29 cellular contexts compared by ENCODE assay signal in the genomic region with DNA sequence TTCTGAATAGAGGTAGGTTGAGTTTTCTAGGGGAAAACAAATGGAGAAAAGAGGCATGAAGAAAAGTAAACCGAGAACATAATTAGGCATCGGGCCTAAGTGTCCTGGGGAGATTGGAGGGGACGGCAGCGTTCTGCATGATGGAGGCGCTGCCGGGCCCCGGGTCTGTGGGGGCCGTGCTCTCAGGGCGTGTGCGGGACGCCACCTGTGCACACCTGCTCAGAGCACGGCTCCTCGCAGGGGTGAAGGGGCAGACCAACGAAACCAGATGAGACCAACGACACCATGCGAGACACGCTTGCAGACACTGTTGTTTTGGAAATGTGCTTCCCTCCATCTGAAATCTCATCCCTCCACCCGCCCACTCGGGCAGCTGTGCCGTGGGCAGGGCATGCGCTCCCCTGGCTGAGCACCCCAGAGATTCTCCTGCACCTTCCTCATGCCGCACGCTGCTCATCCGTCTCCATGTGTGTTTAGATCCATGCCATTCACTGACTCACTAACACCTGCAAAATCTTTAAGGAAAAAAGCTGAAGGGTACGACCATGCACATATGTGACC. TPM values are rescaled to one million over a fixed set of nuclear protein-coding genes. Genes with fewer than 3 reads are reported as not detected.
DNase-seq lines count a peak whose midpoint lies in the region; ATAC-seq and TF ChIP-seq lines count a peak whose summit lies in the region.
"Had no signal": no experiment of that assay in that cellular context is flagged by ENCODE, and none has a peak within 500 bp of the region (broad histone marks: within the 10 kb centered on the region; RNA-seq: fewer than 3 reads in every experiment).

No MANE protein-coding gene starts in this region.

- CTCF ChIA-PET in Caco-2 (lab: Charles Lee) (interaction anchor here (0.7 to 1.1 kb wide), 2 partner anchors 9 to 174 kb away, joined by 6 read pairs; no protein-coding TSS in a partner anchor), HCT116 (lab: Charles Lee) (no interaction called here)

- H3K4me1 ChIP-seq in Caco-2, result no peaks in the 10 kb centered on the region
- H3K4me1 ChIP-seq in HCT116 (ENCODE audit: control insufficient read depth in 1 of 2, insufficient read depth in 2 of 2, low read length in 2 of 2), result no peaks in the 10 kb centered on the region
- H3K4me1 ChIP-seq: uterus had no signal

- H3K9ac ChIP-seq in HCT116 (ENCODE audit: low read length), result no peak overlapping the region
- H3K9ac ChIP-seq: GM23248 had no signal

- no peaks in the 10 kb centered on the region for H3K9me3 Mint-ChIP-seq in Caco-2 (ENCODE audit: unreplicated experiment)
- no peaks in the 10 kb centered on the region for H3K9me3 Mint-ChIP-seq in stimulated activated memory B cell treated with anti-CD40 and anti-IgM and Interleukin-4, amounts not matched to agents 10 μg/mL and 1 μg/mL and 100 μg/mL, for 72 hours
- H3K9me3 Mint-ChIP-seq: activated CD4-positive, alpha-beta T cell treated with anti-CD3 and anti-CD28 coated beads, Interleukin-2, amount 10 ng/mL, durations not matched to agents 24 days and 14 days; activated naive CD8-positive, alpha-beta T cell treated with anti-CD3 and anti-CD28 coated beads, Interleukin-2, amount 50 U/mL, for 24 hours; activated T-cell treated with anti-CD3 and anti-CD28 coated beads, Interleukin-2, amount 50 U/mL, for 4 hours; stimulated activated naive CD8-positive, alpha-beta T cell treated with anti-CD3 and anti-CD28 coated beads, Interleukin-15, amount 100 ng/mL, for 72 hours; T-cell; WTC11 had no signal

- H2AFZ ChIP-seq in HCT116 (ENCODE audit: low read depth, low read length, poor library complexity, severe bottlenecking), result no peak overlapping the region
- H2AFZ ChIP-seq: GM23248, hepatocyte had no signal

- H3K4me1 Mint-ChIP-seq in Caco-2 (ENCODE audit: low read depth, unreplicated experiment), result no peaks in the 10 kb centered on the region
- H3K4me1 Mint-ChIP-seq in stimulated activated memory B cell treated with anti-CD40 and anti-IgM and Interleukin-4, amounts not matched to agents 10 μg/mL and 1 μg/mL and 100 μg/mL, for 72 hours, result peaks cover 13% of the 10 kb centered on the region

- no peaks in the 10 kb centered on the region for H3K79me2 ChIP-seq in HCT116 (ENCODE audit: insufficient read depth, low read length)
- H3K79me2 ChIP-seq: hepatocyte had no signal

- H3K27ac ChIP-seq in HCT116 (ENCODE audit: low read depth, low read length), result no peak overlapping the region
- H3K27ac ChIP-seq in cingulate gyrus (ENCODE audit: low read depth, low read length), result peak overlapping the region; percentile 10
- H3K27ac ChIP-seq: gastroesophageal sphincter, GM23248, hepatocyte, SJSA1, thoracic aorta, uterus had no signal

- H3K9me3 ChIP-seq in Caco-2, result no peaks in the 10 kb centered on the region
- no peaks in the 10 kb centered on the region for H3K9me3 ChIP-seq in HCT116 (ENCODE audit: control insufficient read depth in 1 of 2, insufficient read depth in 1 of 2, low read depth in 1 of 2, low read length in 2 of 2)
- H3K9me3 ChIP-seq: gastroesophageal sphincter, SJSA1, thoracic aorta, uterus had no signal

- TSS peak; percentile 28 for BruUV-seq in Caco-2 (replicated peaks; lab: Mats Ljungman, UMichigan)
- BruUV-seq in HCT116 (replicated peaks; lab: Mats Ljungman, UMichigan), result TSS peak; percentile 24

- ATAC-seq in HCT116 (no peak), GM18858 (IDR thresholded peaks at IDR 0.05; ENCODE audit: unreplicated experiment) (no peak)
- ATAC-seq in stimulated activated memory B cell treated with anti-CD40 and anti-IgM and Interleukin-4, amounts not matched to agents 10 μg/mL and 1 μg/mL and 100 μg/mL, for 72 hours, result no peak
- ATAC-seq: activated naive CD8-positive, alpha-beta T cell treated with anti-CD3 and anti-CD28 coated beads, Interleukin-2, amount 50 U/mL, for 24 hours; activated T-cell treated with anti-CD3 and anti-CD28 coated beads, Interleukin-2, amount 50 U/mL, for 4 hours; gastroesophageal sphincter; T-cell; WTC11 had no signal

- H4K20me1 ChIP-seq in HCT116 (ENCODE audit: insufficient read depth), result no peaks in the 10 kb centered on the region

- H3K4me3 Mint-ChIP-seq in Caco-2 (ENCODE audit: unreplicated experiment), result no peak overlapping the region
- no peak overlapping the region for H3K4me3 Mint-ChIP-seq in stimulated activated memory B cell treated with anti-CD40 and anti-IgM and Interleukin-4, amounts not matched to agents 10 μg/mL and 1 μg/mL and 100 μg/mL, for 72 hours
- H3K4me3 Mint-ChIP-seq: activated CD4-positive, alpha-beta T cell treated with anti-CD3 and anti-CD28 coated beads, Interleukin-2, amount 10 ng/mL, durations not matched to agents 24 days and 14 days; activated naive CD8-positive, alpha-beta T cell treated with anti-CD3 and anti-CD28 coated beads, Interleukin-2, amount 50 U/mL, for 24 hours; activated T-cell treated with anti-CD3 and anti-CD28 coated beads, Interleukin-2, amount 50 U/mL, for 4 hours; stimulated activated naive CD8-positive, alpha-beta T cell treated with anti-CD3 and anti-CD28 coated beads, Interleukin-15, amount 100 ng/mL, for 72 hours; T-cell; WTC11 had no signal

- H3K9me2 ChIP-seq in HCT116 (ENCODE audit: insufficient read depth), result no peaks in the 10 kb centered on the region

- no peak overlapping the region for H3K27ac Mint-ChIP-seq in Caco-2 (ENCODE audit: unreplicated experiment)
- H3K27ac Mint-ChIP-seq in stimulated activated memory B cell treated with anti-CD40 and anti-IgM and Interleukin-4, amounts not matched to agents 10 μg/mL and 1 μg/mL and 100 μg/mL, for 72 hours, result no peak overlapping the region
- H3K27ac Mint-ChIP-seq: activated CD4-positive, alpha-beta T cell treated with anti-CD3 and anti-CD28 coated beads, Interleukin-2, amount 10 ng/mL, durations not matched to agents 24 days and 14 days; activated naive CD8-positive, alpha-beta T cell treated with anti-CD3 and anti-CD28 coated beads, Interleukin-2, amount 50 U/mL, for 24 hours; WTC11 had no signal

- H3K36me3 ChIP-seq in Caco-2 (ENCODE audit: control insufficient read depth, insufficient read depth, low read length) (peaks cover 1% of the 10 kb centered on the region; the same call in 1 of the 2 replicates), HCT116 (ENCODE audit: control insufficient read depth in 1 of 2, insufficient read depth in 2 of 2, low read length in 2 of 2) (no peaks in the 10 kb centered on the region; a peak in 1 of 4 replicates)
- H3K36me3 ChIP-seq: uterus had no signal

- RAD21 ChIA-PET in HCT116 (lab: Charles Lee; ENCODE audit: low non-redundant PET in 1 of 2, low total read pairs in 2 of 2, uncharacterized antibody in 2 of 2, unreplicated experiment in 2 of 2), result no interaction called here

- no peak for DNase-seq in Caco-2
- DNase-seq in HCT116 (ENCODE audit: low read depth, low spot score), result no peak
- DNase-seq in occipital lobe (lab: John Stamatoyannopoulos, UW), result peak; percentile 36
- DNase-seq in NCI-H2081 treated with DMSO at 0.1 percent for 48 hours (lab: John Stamatoyannopoulos, UW), result no peak
- DNase-seq: activated CD4-positive, alpha-beta T cell treated with anti-CD3 and anti-CD28 coated beads, Interleukin-2, amount 10 ng/mL, durations not matched to agents 24 days and 14 days; activated gamma-delta T cell; activated naive CD8-positive, alpha-beta T cell treated with anti-CD3 and anti-CD28 coated beads, Interleukin-2, amount 50 U/mL, for 24 hours; activated T-cell treated with anti-CD3 and anti-CD28 coated beads, Interleukin-2, amount 50 U/mL, for 4 hours; DMS153; GM23248; IMR-90; NCI-H1694; NCI-H446; NCI-H748 treated with DMSO at 0.1 percent for 48 hours; right cardiac atrium; RPMI8226; stimulated activated CD4-positive, alpha-beta T cell treated with anti-CD3 and anti-CD28 coated beads, Interleukin-1b, Interleukin-23, amount 100 ng/mL, for 48 hours; stimulated activated naive CD8-positive, alpha-beta T cell treated with anti-CD3 and anti-CD28 coated beads, Interleukin-15, amount 100 ng/mL, for 72 hours; T-cell; uterus had no signal

- POLR2A ChIA-PET in Caco-2 (lab: Charles Lee), result no interaction called here
- POLR2A ChIA-PET in HCT116 (lab: Charles Lee), result interaction anchor here (0.7 kb wide), 1 partner anchor 411 kb away, joined by 4 read pairs; no protein-coding TSS in a partner anchor

- H3K27me3 ChIP-seq in Caco-2 (replicated peaks; ENCODE audit: control insufficient read depth, insufficient read depth, low read length), result no peaks in the 10 kb centered on the region
- no peaks in the 10 kb centered on the region for H3K27me3 ChIP-seq in HCT116 (ENCODE audit: insufficient read depth, low read length)
- H3K27me3 ChIP-seq: gastroesophageal sphincter, hepatocyte, SJSA1, uterus had no signal

- intact Hi-C loops in Caco-2 (cut with micrococcal nuclease; ENCODE audit: unreplicated experiment), result no loop called here
- intact Hi-C loops in HCT116 (cut with micrococcal nuclease), result no loop called here

- H3K4me3 ChIP-seq in Caco-2 (ENCODE audit: low read depth, low read length), result no peak overlapping the region
- H3K4me3 ChIP-seq in HCT116 (replicated peaks in 1 of 2; ENCODE audit: low read depth in 1 of 2, low read length in 2 of 2), result no peak overlapping the region
- H3K4me3 ChIP-seq: gastroesophageal sphincter, GM23248, hepatocyte, lung, SJSA1, thoracic aorta, uterus had no signal

- no peaks in the 10 kb centered on the region for H3K27me3 Mint-ChIP-seq in Caco-2 (ENCODE audit: insufficient read depth, unreplicated experiment)
- peaks cover 9% of the 10 kb centered on the region for H3K27me3 Mint-ChIP-seq in stimulated activated memory B cell treated with anti-CD40 and anti-IgM and Interleukin-4, amounts not matched to agents 10 μg/mL and 1 μg/mL and 100 μg/mL, for 72 hours
- H3K27me3 Mint-ChIP-seq: activated naive CD8-positive, alpha-beta T cell treated with anti-CD3 and anti-CD28 coated beads, Interleukin-2, amount 50 U/mL, for 24 hours; stimulated activated naive CD8-positive, alpha-beta T cell treated with anti-CD3 and anti-CD28 coated beads, Interleukin-15, amount 100 ng/mL, for 72 hours; T-cell had no signal

- no peak for TF ChIP-seq RAD21 in HCT116 (IDR thresholded peaks at IDR 0.05; ENCODE audit: low read depth)

- peaks cover 24% of the 10 kb centered on the region for H3K36me3 Mint-ChIP-seq in Caco-2 (ENCODE audit: insufficient read depth, unreplicated experiment)
- peaks cover 20% of the 10 kb centered on the region for H3K36me3 Mint-ChIP-seq in stimulated activated memory B cell treated with anti-CD40 and anti-IgM and Interleukin-4, amounts not matched to agents 10 μg/mL and 1 μg/mL and 100 μg/mL, for 72 hours
- H3K36me3 Mint-ChIP-seq: WTC11 had no signal

- H3K4me2 ChIP-seq in HCT116 (ENCODE audit: low read length), result no peak overlapping the region
- H3K4me2 ChIP-seq: hepatocyte had no signal

- TF ChIP-seq CTCF in Caco-2 (IDR thresholded peaks at IDR 0.05; ENCODE audit: insufficient read depth in 1 of 2, low read depth in 1 of 2, low read length in 1 of 2, severe bottlenecking in 1 of 2, unreplicated experiment in 1 of 2) (no peak), HCT116 (IDR thresholded peaks at IDR 0.05 in 2 of 3, conservative IDR thresholded peaks at IDR 0.05 in 1 of 3; ENCODE audit: borderline replicate concordance in 1 of 3, insufficient read depth in 1 of 3, low read depth in 2 of 3, low read length in 2 of 3) (no peak)

- TF ChIP-seq POLR2A in HCT116 (IDR thresholded peaks at IDR 0.05; ENCODE audit: borderline replicate concordance, extremely low read depth, insufficient read depth, insufficient read length), result no peak

TF ChIP-seq in HCT116, 20 proteins besides CTCF, POLR2A, EP300 and RAD21 (continues in another document):
- TF ChIP-seq CEBPB (IDR thresholded peaks at IDR 0.05; ENCODE audit: low read depth), result no peak

RNA-seq across cellular contexts. Expression of a gene that starts 28.2 kb away (rescaled TPM):
- 43.4 and 49.4 TPM in 2 replicates for total RNA-seq in Caco-2 (2022)
- total RNA-seq in HCT116 (2021; ENCODE audit: unreplicated experiment), result 31.5 TPM
- 13.1 and 16.6 TPM in 2 replicates for polyA plus RNA-seq in HCT116 (2012)
- 23.1 TPM for total RNA-seq in occipital lobe
